ENCODE assay signal across 9 cellular contexts in genomic region chr13:46176756-46177155, GRCh38. TPM values are rescaled to one million over a fixed set of nuclear protein-coding genes. Genes with fewer than 3 reads are reported as not detected.
DNase-seq lines count a peak whose midpoint lies in the region; ATAC-seq and FAIRE-seq lines count a peak whose summit lies in the region.
"Had no signal": no experiment of that assay in that cellular context is flagged by ENCODE, and none has a peak within 500 bp of the region (broad histone marks: within the 10 kb centered on the region; RNA-seq: fewer than 3 reads in every experiment).

No MANE protein-coding gene starts in this region.

- H3K4me1 ChIP-seq in thymus (ENCODE audit: control insufficient read depth, insufficient read depth, low read length), result peaks cover 34% of the 10 kb centered on the region

- intact Hi-C loops in activated T-helper 2 cell treated with anti-CD3 and anti-CD28 coated beads, Interferon-gamma antibody, Interleukin-2, Interleukin-4, amounts not matched to agents 10 μg/mL and 5 μg/mL and 100 μg/mL, durations not matched to agents 14 hours and 24 hours and 36 hours (cut with micrococcal nuclease), result no loop called here

- whole genome bisulfite sequencing in thymus, result 13% methylated on average over 3 of the region's 3 CpGs

- H3K27me3 ChIP-seq in thymus (ENCODE audit: control insufficient read depth, insufficient read depth), result no peaks in the 10 kb centered on the region

- FAIRE-seq in urothelium cell line (lab: Jason Lieb, UNC), result no peak
- FAIRE-seq: TTC549 had no signal

- H3K9me3 ChIP-seq in thymus (ENCODE audit: control insufficient read depth), result no peaks in the 10 kb centered on the region

- no peaks in the 10 kb centered on the region for H3K9me3 Mint-ChIP-seq in activated naive CD4-positive, alpha-beta T cell treated with anti-CD3 and anti-CD28 coated beads, Interleukin-2, amount 50 U/mL, for 24 hours
- no peaks in the 10 kb centered on the region for H3K9me3 Mint-ChIP-seq in activated T-helper 2 cell treated with anti-CD3 and anti-CD28 coated beads, Interferon-gamma antibody, Interleukin-2, Interleukin-4, amounts not matched to agents 10 μg/mL and 5 μg/mL and 100 μg/mL, durations not matched to agents 14 hours and 24 hours and 36 hours

- no peaks in the 10 kb centered on the region for H3K36me3 ChIP-seq in thymus (ENCODE audit: control insufficient read depth, insufficient read depth)

- H3K4me3 ChIP-seq in thymus (ENCODE audit: low read length), result peak overlapping the region; percentile 40

- no peaks in the 10 kb centered on the region for H3K27me3 Mint-ChIP-seq in activated naive CD4-positive, alpha-beta T cell treated with anti-CD3 and anti-CD28 coated beads, Interleukin-2, amount 50 U/mL, for 24 hours
- no peaks in the 10 kb centered on the region for H3K27me3 Mint-ChIP-seq in activated T-helper 2 cell treated with anti-CD3 and anti-CD28 coated beads, Interferon-gamma antibody, Interleukin-2, Interleukin-4, amounts not matched to agents 10 μg/mL and 5 μg/mL and 100 μg/mL, durations not matched to agents 14 hours and 24 hours and 36 hours (ENCODE audit: low read depth)

- H3K36me3 Mint-ChIP-seq in activated naive CD4-positive, alpha-beta T cell treated with anti-CD3 and anti-CD28 coated beads, Interleukin-2, amount 50 U/mL, for 24 hours, result peaks cover 20% of the 10 kb centered on the region
- peaks cover 72% of the 10 kb centered on the region for H3K36me3 Mint-ChIP-seq in activated T-helper 2 cell treated with anti-CD3 and anti-CD28 coated beads, Interferon-gamma antibody, Interleukin-2, Interleukin-4, amounts not matched to agents 10 μg/mL and 5 μg/mL and 100 μg/mL, durations not matched to agents 14 hours and 24 hours and 36 hours (ENCODE audit: low read depth)

- H3K27ac ChIP-seq in thymus (ENCODE audit: low read depth), result peak overlapping the region; percentile 71

- peak; percentile 37 for ATAC-seq in HG03432 (IDR thresholded peaks at IDR 0.05; ENCODE audit: unreplicated experiment)

- H3K4me3 Mint-ChIP-seq in activated naive CD4-positive, alpha-beta T cell treated with anti-CD3 and anti-CD28 coated beads, Interleukin-2, amount 50 U/mL, for 24 hours, result peak overlapping the region; percentile 99
- H3K4me3 Mint-ChIP-seq in activated T-helper 2 cell treated with anti-CD3 and anti-CD28 coated beads, Interferon-gamma antibody, Interleukin-2, Interleukin-4, amounts not matched to agents 10 μg/mL and 5 μg/mL and 100 μg/mL, durations not matched to agents 14 hours and 24 hours and 36 hours (ENCODE audit: low read depth), result peak overlapping the region; percentile 94

- DNase-seq in activated naive CD4-positive, alpha-beta T cell treated with Interleukin-2 at 50 U/mL for 16 hours, result no peak
- no peak for DNase-seq in activated T-helper 2 cell treated with anti-CD3 and anti-CD28 coated beads, Interferon-gamma antibody, Interleukin-2, Interleukin-4, amounts not matched to agents 10 μg/mL and 5 μg/mL and 100 μg/mL, durations not matched to agents 14 hours and 24 hours and 36 hours (ENCODE audit: low spot score)
- DNase-seq in superior temporal gyrus (ENCODE audit: extremely low spot score), result no peak
- no peak for DNase-seq in central memory CD4-positive, alpha-beta T cell
- DNase-seq in urothelium cell line (ENCODE audit: low spot score), result no peak

- peak overlapping the region; percentile 94 for H3K27ac Mint-ChIP-seq in activated naive CD4-positive, alpha-beta T cell treated with anti-CD3 and anti-CD28 coated beads, Interleukin-2, amount 50 U/mL, for 24 hours
- peak overlapping the region; percentile 67 for H3K27ac Mint-ChIP-seq in activated T-helper 2 cell treated with anti-CD3 and anti-CD28 coated beads, Interferon-gamma antibody, Interleukin-2, Interleukin-4, amounts not matched to agents 10 μg/mL and 5 μg/mL and 100 μg/mL, durations not matched to agents 14 hours and 24 hours and 36 hours

- H3K4me1 Mint-ChIP-seq in activated naive CD4-positive, alpha-beta T cell treated with anti-CD3 and anti-CD28 coated beads, Interleukin-2, amount 50 U/mL, for 24 hours, result peaks cover 75% of the 10 kb centered on the region
- peaks cover 61% of the 10 kb centered on the region for H3K4me1 Mint-ChIP-seq in activated T-helper 2 cell treated with anti-CD3 and anti-CD28 coated beads, Interferon-gamma antibody, Interleukin-2, Interleukin-4, amounts not matched to agents 10 μg/mL and 5 μg/mL and 100 μg/mL, durations not matched to agents 14 hours and 24 hours and 36 hours (ENCODE audit: low read depth)

RNA-seq across cellular contexts. Expression of gene LCP1, which starts 5.2 kb away (rescaled TPM):
- total RNA-seq in activated T-helper 2 cell treated with anti-CD3 and anti-CD28 coated beads, Interferon-gamma antibody, Interleukin-2, Interleukin-4, amounts not matched to agents 10 μg/mL and 5 μg/mL and 100 μg/mL, durations not matched to agents 14 hours and 24 hours and 36 hours, result 738 and 741 TPM in 2 replicates
- 181 TPM for polyA plus RNA-seq in thymus

RNA-seq across cellular contexts. Expression of gene LRRC63, which starts 35.0 kb away (rescaled TPM):
- total RNA-seq in activated T-helper 2 cell treated with anti-CD3 and anti-CD28 coated beads, Interferon-gamma antibody, Interleukin-2, Interleukin-4, amounts not matched to agents 10 μg/mL and 5 μg/mL and 100 μg/mL, durations not matched to agents 14 hours and 24 hours and 36 hours, result 0.52 and 0.71 TPM in 2 replicates
- polyA plus RNA-seq in thymus, result 0.46 TPM
